9 cellular contexts compared by ENCODE assay signal in genomic region chr11:128691802-128692749, GRCh38. TPM values are rescaled to one million over a fixed set of nuclear protein-coding genes. Genes with fewer than 3 reads are reported as not detected.
DNase-seq lines count a peak whose midpoint lies in the region; ATAC-seq, FAIRE-seq and TF ChIP-seq lines count a peak whose summit lies in the region.
"Had no signal": no experiment of that assay in that cellular context is flagged by ENCODE, and none has a peak within 500 bp of the region (broad histone marks: within the 10 kb centered on the region; RNA-seq: fewer than 3 reads in every experiment).

No MANE protein-coding gene starts in this region.

- peak overlapping the region; percentile 85 for H3K9ac ChIP-seq in skeletal muscle satellite cell (ENCODE audit: low read depth, low read length)

- peak in 6 of 9 donors; percentile 8 to 37 (median 30) for TF ChIP-seq CTCF in heart right ventricle (IDR thresholded peaks at IDR 0.05)

- no peak for TF ChIP-seq POLR2A in GM12892 (IDR thresholded peaks at IDR 0.05; ENCODE audit: low read depth, low read length)

- FAIRE-seq in GM12892 (lab: Jason Lieb, UNC): peak; percentile 77
- FAIRE-seq: islet of Langerhans had no signal

- H3K36me3 ChIP-seq in heart right ventricle: peaks cover 0 to 2% (median 0%) of the 10 kb centered on the region in 9 donors
- no peaks in the 10 kb centered on the region for H3K36me3 ChIP-seq in skeletal muscle satellite cell (ENCODE audit: insufficient read depth, low read length)
- no peaks in the 10 kb centered on the region for H3K36me3 ChIP-seq in aorta (ENCODE audit: control insufficient read depth in 1 of 2, insufficient read depth in 2 of 2, low read length in 1 of 2)

- no peak for ATAC-seq in heart right ventricle
- ATAC-seq in aorta (ENCODE audit: low FRiP score): no peak
- ATAC-seq in GM21390 (IDR thresholded peaks at IDR 0.05; ENCODE audit: unreplicated experiment): no peak

- peak overlapping the region; percentile 24 to 92 (median 87) for H3K4me3 ChIP-seq in heart right ventricle
- peak overlapping the region; percentile 88 for H3K4me3 ChIP-seq in skeletal muscle satellite cell (ENCODE audit: low read length)
- H3K4me3 ChIP-seq in aorta (ENCODE audit: low read length in 2 of 2): no peak overlapping the region

- peaks cover 15 to 79% (median 44%) of the 10 kb centered on the region in 9 donors for H3K4me1 ChIP-seq in heart right ventricle
- peaks cover 26% of the 10 kb centered on the region for H3K4me1 ChIP-seq in skeletal muscle satellite cell (ENCODE audit: control insufficient read depth, insufficient read depth, low read length)
- no peaks in the 10 kb centered on the region for H3K4me1 ChIP-seq in aorta (ENCODE audit: control insufficient read depth in 1 of 2, insufficient read depth in 2 of 2, low read length in 2 of 2)

- H3K9me3 ChIP-seq in heart right ventricle (no peaks in the 10 kb centered on the region), skeletal muscle satellite cell (replicated peaks; ENCODE audit: low read length) (no peaks in the 10 kb centered on the region), aorta (ENCODE audit: control insufficient read depth, low read length) (no peaks in the 10 kb centered on the region)

- WGBS in heart right ventricle, 2 donors: 13 to 14% methylated on average over 26 to 28 of the region's 28 CpGs
- 18 to 22% methylated on average over 28 of the region's 28 CpGs for WGBS in aorta, 2 donors

- DNase-seq in GM12892 (ENCODE audit: insufficient read length) (no peak), UCSD-AML1 (lab: John Stamatoyannopoulos, UW; ENCODE audit: unreplicated experiment) (peak; percentile 79), heart right ventricle (peak in 1 of 2 donors; percentile 17), NCI-H1048 (lab: John Stamatoyannopoulos, UW) (no peak), aorta (no peak), Ammon's horn (ENCODE audit: low spot score) (no peak)

- H3K4me2 ChIP-seq in skeletal muscle satellite cell (ENCODE audit: low read length): peak overlapping the region; percentile 95

- H3K27me3 ChIP-seq in heart right ventricle (peaks cover 15 to 45% (median 37%) of the 10 kb centered on the region in 7 donors), skeletal muscle satellite cell (ENCODE audit: control insufficient read depth, insufficient read depth, low read length) (peaks cover 46% of the 10 kb centered on the region), aorta (ENCODE audit: control insufficient read depth in 1 of 2, insufficient read depth in 2 of 2, low read length in 1 of 2) (no peaks in the 10 kb centered on the region)

- intact Hi-C loops in heart right ventricle (cut with DNase I): loop anchor here in 4 of 10 donors (5.0 to 10.0 kb wide), 5 partner anchors 35 to 140 kb away; no protein-coding TSS in a partner anchor
- intact Hi-C loops in aorta (cut with DNase I): no loop called here

- peak overlapping the region in 9 of 10 donors; percentile 89 to 99 (median 96) for H3K27ac ChIP-seq in heart right ventricle
- H3K27ac ChIP-seq in aorta (ENCODE audit: low read depth in 1 of 2, low read length in 2 of 2): no peak overlapping the region

RNA-seq across cellular contexts. Expression of gene FLI1, which starts 1.8 kb away (rescaled TPM):
- polyA plus RNA-seq in GM12892 (2012; ENCODE audit: missing spikeins): 30.8 TPM
- 10 to 100 TPM; 11.7 to 33.3 (median 17.2) TPM for total RNA-seq in heart right ventricle
- 10 to 100 TPM; 11.4 to 12.1 TPM for polyA plus RNA-seq in heart right ventricle
- 1.5 and 2.5 TPM in 2 replicates for total RNA-seq in skeletal muscle satellite cell (2012; rRNA removed)
- total RNA-seq in aorta: 10 to 100 TPM; 32.5 to 65.0 TPM
- polyA plus RNA-seq in aorta: 1 to 10 TPM; 4.1 to 5.5 TPM

Comparison
In these comparisons a context has a peak if more than half of its experiments do, and no peak if none do; other contexts are left out.
1. H3K27ac ChIP-seq: peak in heart right ventricle (9 of 10); none in aorta (0 of 2).
2. H3K4me3 ChIP-seq: peak in heart right ventricle (10 of 10) and skeletal muscle satellite cell (single experiment); none in aorta (0 of 2).